9 cellular contexts compared by ENCODE assay signal in genomic region chr10:62017141-62017870, GRCh38.
A peak's percentile ranks its signal among the peaks of the same experiment; 100 is the strongest.
DNase-seq lines count a peak whose midpoint lies in the region; ATAC-seq and TF ChIP-seq lines count a peak whose summit lies in the region.
"Had no signal": no experiment of that assay in that cellular context is flagged by ENCODE, and none has a peak within 500 bp of the region (broad histone marks: within the 10 kb centered on the region; RNA-seq: fewer than 3 reads in every experiment).

No MANE protein-coding gene starts in this region.

- ATAC-seq in GM19328 (IDR thresholded peaks at IDR 0.05; ENCODE audit: unreplicated experiment) (peak; percentile 16), HG03432 (IDR thresholded peaks at IDR 0.05; ENCODE audit: unreplicated experiment) (peak; percentile 11)

- H3K4me1 ChIP-seq in hepatocyte (ENCODE audit: insufficient read depth): peaks cover 60% of the 10 kb centered on the region

- WGBS in hepatocyte (ENCODE audit: low lambda C conversion rate, missing lambda C conversion rate): 88% methylated on average over 7 of the region's 7 CpGs

- H2AFZ ChIP-seq in hepatocyte: no peak overlapping the region

- H3K9me3 ChIP-seq in hepatocyte (ENCODE audit: low read depth): no peaks in the 10 kb centered on the region

- DNase-seq in AG09319 (ENCODE audit: extremely low read depth, low read depth): peak; percentile 50
- DNase-seq in hepatocyte (ENCODE audit: low spot score): no peak
- DNase-seq in NCI-H2081 treated with DMSO at 0.1 percent for 48 hours (lab: John Stamatoyannopoulos, UW): no peak
- no peak for DNase-seq in retina
- DNase-seq in hepatic stellate cell (ENCODE audit: low spot score): no peak
- DNase-seq in substantia nigra (lab: John Stamatoyannopoulos, UW): no peak
- DNase-seq: GDM1 had no signal

- TF ChIP-seq CTCF in AG09319 (IDR thresholded peaks at IDR 0.05; ENCODE audit: low read depth, low read length): no peak
- TF ChIP-seq CTCF in hepatocyte (IDR thresholded peaks at IDR 0.05; ENCODE audit: poor library complexity): no peak

- H3K36me3 ChIP-seq in hepatocyte (replicated peaks; ENCODE audit: insufficient read depth, low read depth): no peaks in the 10 kb centered on the region

- no peaks in the 10 kb centered on the region for H3K9me2 ChIP-seq in hepatocyte (replicated peaks; ENCODE audit: insufficient read depth)

- no peaks in the 10 kb centered on the region for H3K27me3 ChIP-seq in hepatocyte

- peaks cover 89% of the 10 kb centered on the region for H3K79me2 ChIP-seq in hepatocyte

- peak overlapping the region; percentile 6 for H3K4me2 ChIP-seq in hepatocyte

- no peak overlapping the region for H3K4me3 ChIP-seq in hepatocyte

- H4K20me1 ChIP-seq in hepatocyte (ENCODE audit: insufficient read depth, poor library complexity, severe bottlenecking): no peaks in the 10 kb centered on the region

- H3K27ac ChIP-seq in hepatocyte: peak overlapping the region; percentile 83
- no peak overlapping the region for H3K27ac ChIP-seq in substantia nigra (ENCODE audit: low read depth, low read length, poor library complexity, severe bottlenecking)
